Comparison of ENCODE assay signal across 8 cellular contexts in the genomic region with DNA sequence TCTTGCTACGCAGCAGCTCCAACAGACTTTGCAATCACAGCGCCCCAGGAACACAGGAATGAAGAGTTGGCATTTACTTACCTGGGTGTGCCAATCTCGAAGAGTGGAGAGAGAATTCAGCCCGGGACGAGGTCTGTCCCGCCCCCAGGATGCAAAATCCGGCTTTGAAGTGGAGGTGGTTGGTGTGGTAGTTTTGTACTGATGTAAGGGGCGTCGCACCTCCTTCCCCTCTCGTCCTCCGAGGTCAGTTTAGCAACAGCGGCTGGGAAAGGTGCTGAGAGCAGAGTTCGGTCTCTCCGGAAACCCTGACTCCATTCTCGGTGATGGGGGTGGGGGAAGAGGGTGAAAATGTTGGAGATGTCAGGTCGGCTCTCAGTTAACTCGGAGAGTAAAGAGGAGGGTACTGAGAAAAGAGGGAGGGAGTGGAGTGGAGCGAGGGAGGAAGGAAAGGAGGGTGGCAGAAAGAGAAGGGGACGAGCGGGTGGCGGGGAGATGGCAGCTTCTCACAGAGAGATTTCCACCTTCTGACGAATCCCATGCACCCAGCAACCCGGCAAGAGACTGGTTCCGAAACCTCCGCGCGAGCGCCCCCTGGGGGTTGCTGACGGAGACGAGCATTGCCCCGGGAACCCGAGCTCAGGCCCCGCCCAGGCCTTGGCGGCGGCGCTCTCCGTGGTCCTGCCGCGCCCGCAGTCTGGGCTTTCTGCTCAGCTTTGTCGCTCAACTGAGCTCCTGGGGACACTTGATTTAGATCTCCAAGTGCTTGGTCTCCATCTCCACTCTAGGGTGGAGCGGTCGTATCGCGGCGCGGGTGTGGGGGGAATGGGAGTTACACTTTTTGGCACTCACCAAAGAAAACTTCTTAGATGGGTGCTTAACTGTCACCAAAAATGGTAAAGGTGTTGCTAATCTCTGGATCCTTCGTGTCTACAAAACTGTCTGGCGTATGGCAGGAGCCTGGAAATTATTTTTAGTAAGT. TPM values are rescaled to one million over a fixed set of nuclear protein-coding genes. Genes with fewer than 3 reads are reported as not detected.
DNase-seq lines count a peak whose midpoint lies in the region; ATAC-seq and TF ChIP-seq lines count a peak whose summit lies in the region.

TSS of gene CPNE4 (minus strand) at position 529 of the 979 bp plus-strand sequence.

- no peak within 1 kb of the TSS for H3K27ac Mint-ChIP-seq in activated CD8-positive, alpha-beta T cell treated with anti-CD3 and anti-CD28 coated beads, Interleukin-2, amount 10 ng/mL, durations not matched to agents 7 days and 5 days
- peak within 1 kb of the TSS; percentile 49 for H3K27ac Mint-ChIP-seq in endodermal cell

- no peaks in the 10 kb centered on the region for H3K79me1 ChIP-seq in mesenchymal stem cell (replicated peaks; ENCODE audit: low read length, poor library complexity, severe bottlenecking)

- no peak within 1 kb of the TSS for H3K4me3 Mint-ChIP-seq in activated CD8-positive, alpha-beta T cell treated with anti-CD3 and anti-CD28 coated beads, Interleukin-2, amount 10 ng/mL, durations not matched to agents 7 days and 5 days
- H3K4me3 Mint-ChIP-seq in endodermal cell, result peak within 1 kb of the TSS; percentile 71

- H3K27ac ChIP-seq in endodermal cell (ENCODE audit: low read depth, low read length), result no peak within 1 kb of the TSS
- H3K27ac ChIP-seq in mesenchymal stem cell (ENCODE audit: low read length, poor library complexity, severe bottlenecking), result no peak within 1 kb of the TSS

- CTCF ChIA-PET in activated CD8-positive, alpha-beta T cell treated with anti-CD3 and anti-CD28 coated beads, Interleukin-2, amount 10 ng/mL, durations not matched to agents 7 days and 5 days (lab: Charles Lee), result interaction anchor here (0.7 to 2.1 kb wide), 7 partner anchors 24 to 993 kb away, joined by 3 to 5 read pairs (median 3); no protein-coding TSS in a partner anchor

- no peak within 1 kb of the TSS for H2AK5ac ChIP-seq in mesenchymal stem cell (ENCODE audit: low read length, severe bottlenecking)

- peaks cover 10% of the 10 kb centered on the region for H3K4me1 Mint-ChIP-seq in activated CD8-positive, alpha-beta T cell treated with anti-CD3 and anti-CD28 coated beads, Interleukin-2, amount 10 ng/mL, durations not matched to agents 7 days and 5 days (ENCODE audit: low read depth)
- H3K4me1 Mint-ChIP-seq in endodermal cell, result peaks cover 14% of the 10 kb centered on the region

- H3K27me3 ChIP-seq in BE2C (peaks cover 5% of the 10 kb centered on the region), endodermal cell (ENCODE audit: control insufficient read depth, insufficient read depth, low read length, poor library complexity, severe bottlenecking) (peaks cover 54% of the 10 kb centered on the region), mesenchymal stem cell (ENCODE audit: control insufficient read depth in 1 of 2, insufficient read depth in 1 of 2, low read length in 2 of 2) (peaks cover 41 to 65% of the 10 kb centered on the region in 2 experiments)

- POLR2A ChIA-PET in activated CD8-positive, alpha-beta T cell treated with anti-CD3 and anti-CD28 coated beads, Interleukin-2, amount 10 ng/mL, durations not matched to agents 7 days and 5 days (lab: Charles Lee), result no interaction called here

- H3K18ac ChIP-seq in mesenchymal stem cell (ENCODE audit: low read depth in 1 of 2, low read length in 2 of 2), result no peak within 1 kb of the TSS

- H3K9me3 Mint-ChIP-seq in activated CD8-positive, alpha-beta T cell treated with anti-CD3 and anti-CD28 coated beads, Interleukin-2, amount 10 ng/mL, durations not matched to agents 7 days and 5 days (ENCODE audit: insufficient read depth), result no peaks in the 10 kb centered on the region
- H3K9me3 Mint-ChIP-seq in endodermal cell, result no peaks in the 10 kb centered on the region

- no peak within 1 kb of the TSS for H2BK15ac ChIP-seq in mesenchymal stem cell (ENCODE audit: low read depth, poor library complexity, severe bottlenecking)

- no peak within 1 kb of the TSS for H4K91ac ChIP-seq in mesenchymal stem cell (ENCODE audit: low read length)

- peak within 1 kb of the TSS; percentile 79 for H3K4me3 ChIP-seq in BE2C (ENCODE audit: low read depth, low read length)
- H3K4me3 ChIP-seq in endodermal cell (ENCODE audit: low read length), result peak within 1 kb of the TSS; percentile 90
- H3K4me3 ChIP-seq in mesenchymal stem cell (ENCODE audit: insufficient read depth in 1 of 2, low read depth in 1 of 2, low read length in 2 of 2), result peak within 1 kb of the TSS in 1 of 2 experiments; percentile 86

- H3K14ac ChIP-seq in mesenchymal stem cell (ENCODE audit: low read length in 2 of 2), result no peak within 1 kb of the TSS

- no peak within 1 kb of the TSS for H2BK12ac ChIP-seq in mesenchymal stem cell (ENCODE audit: low read length in 2 of 2)

- 2 to 5% methylated on average over 12 to 49 of the region's 49 CpGs for WGBS in endodermal cell (ENCODE audit: insufficient coverage in 1 of 2, insufficient read length in 1 of 2), 2 experiments
- under 1% methylated on average over 43 of the region's 49 CpGs for WGBS in mesenchymal stem cell

- no peak within 1 kb of the TSS for H3K23ac ChIP-seq in mesenchymal stem cell (ENCODE audit: low read length in 2 of 2)

- no peak within 1 kb of the TSS for H2BK120ac ChIP-seq in mesenchymal stem cell (ENCODE audit: low read depth, low read length)

- H3K36me3 ChIP-seq in BE2C (no peaks in the 10 kb centered on the region), endodermal cell (ENCODE audit: control insufficient read depth, insufficient read depth, low read length) (no peaks in the 10 kb centered on the region), mesenchymal stem cell (ENCODE audit: control insufficient read depth in 1 of 2, insufficient read depth in 2 of 2, low read depth in 1 of 2, low read length in 2 of 2) (no peaks in the 10 kb centered on the region)

- no peak within 1 kb of the TSS for H2AFZ ChIP-seq in mesenchymal stem cell (ENCODE audit: low read depth, low read length)

- no peak within 1 kb of the TSS for H2BK5ac ChIP-seq in mesenchymal stem cell (ENCODE audit: low read depth, low read length, poor library complexity, severe bottlenecking)

- TF ChIP-seq CTCF in BE2C (IDR thresholded peaks at IDR 0.05; ENCODE audit: low read depth, low read length), result peak; percentile 85
- peak; percentile 96 for TF ChIP-seq CTCF in endodermal cell (conservative IDR thresholded peaks at IDR 0.05)

- no peak within 1 kb of the TSS for H3K4me2 ChIP-seq in mesenchymal stem cell (ENCODE audit: low read length, poor library complexity, severe bottlenecking)

- H3K36me3 Mint-ChIP-seq in activated CD8-positive, alpha-beta T cell treated with anti-CD3 and anti-CD28 coated beads, Interleukin-2, amount 10 ng/mL, durations not matched to agents 7 days and 5 days (ENCODE audit: low read depth), result peaks cover 3% of the 10 kb centered on the region
- H3K36me3 Mint-ChIP-seq in endodermal cell (ENCODE audit: low read depth), result no peaks in the 10 kb centered on the region

- peak; percentile 94 for DNase-seq in BE2C
- DNase-seq in HS-5 (ENCODE audit: low read depth), result peak; percentile 45
- DNase-seq in NCI-H774 (lab: John Stamatoyannopoulos, UW), result peak; percentile 81
- peak; percentile 79 for DNase-seq in activated CD8-positive, alpha-beta T cell treated with anti-CD3 and anti-CD28 coated beads, Interleukin-2, amount 10 ng/mL, durations not matched to agents 7 days and 5 days
- peak; percentile 99 for DNase-seq in endodermal cell
- DNase-seq in mesenchymal stem cell, result peak; percentile 51
- DNase-seq in stimulated activated CD8-positive, alpha-beta memory T cell treated with anti-CD3 and anti-CD28 coated beads, Interleukin-15, amount 100 ng/mL, for 1 hour (ENCODE audit: low read depth), result peak; percentile 2

- H3K4me1 ChIP-seq in BE2C (no peaks in the 10 kb centered on the region), endodermal cell (ENCODE audit: control insufficient read depth, insufficient read depth, low read length) (peaks cover 4% of the 10 kb centered on the region), mesenchymal stem cell (ENCODE audit: control insufficient read depth, insufficient read depth, low read depth, low read length) (peaks cover 10% of the 10 kb centered on the region)

- H3K9ac ChIP-seq in endodermal cell (ENCODE audit: extremely low read depth, low read length, poor library complexity, severe bottlenecking) (no peak within 1 kb of the TSS), mesenchymal stem cell (ENCODE audit: low read length) (peak within 1 kb of the TSS; percentile 30)

- H4K8ac ChIP-seq in mesenchymal stem cell (ENCODE audit: low read length), result no peak within 1 kb of the TSS

- peaks cover 30% of the 10 kb centered on the region for H3K27me3 Mint-ChIP-seq in activated CD8-positive, alpha-beta T cell treated with anti-CD3 and anti-CD28 coated beads, Interleukin-2, amount 10 ng/mL, durations not matched to agents 7 days and 5 days (ENCODE audit: low read depth)
- H3K27me3 Mint-ChIP-seq in endodermal cell (ENCODE audit: insufficient read depth), result peaks cover 77% of the 10 kb centered on the region

- H3K9me3 ChIP-seq in BE2C, result no peaks in the 10 kb centered on the region
- H3K9me3 ChIP-seq in endodermal cell (ENCODE audit: control insufficient read depth, low read length), result no peaks in the 10 kb centered on the region
- no peaks in the 10 kb centered on the region for H3K9me3 ChIP-seq in mesenchymal stem cell (ENCODE audit: control insufficient read depth, low read length)

- H3K4ac ChIP-seq in mesenchymal stem cell (ENCODE audit: low read depth in 1 of 2, low read length in 2 of 2), result no peak within 1 kb of the TSS

- ATAC-seq in GM19395 (IDR thresholded peaks at IDR 0.05; ENCODE audit: unreplicated experiment), result peak; percentile 85
- ATAC-seq in activated CD8-positive, alpha-beta T cell treated with anti-CD3 and anti-CD28 coated beads, Interleukin-2, amount 10 ng/mL, durations not matched to agents 7 days and 5 days, result peak; percentile 99

RNA-seq across cellular contexts. Expression of gene CPNE4, which starts in this region (rescaled TPM):
- 26.6 TPM for polyA plus RNA-seq in BE2C (2012; ENCODE audit: insufficient read depth, insufficient read length, low read depth)
- total RNA-seq in activated CD8-positive, alpha-beta T cell treated with anti-CD3 and anti-CD28 coated beads, Interleukin-2, amount 10 ng/mL, durations not matched to agents 7 days and 5 days, result not detected
- 1 to 10 TPM; 1.7 to 2.5 TPM for total RNA-seq in endodermal cell
- 4.2 TPM for polyA plus RNA-seq in endodermal cell (2013, experiment 1 of 2)
- polyA plus RNA-seq in endodermal cell (2013, experiment 2 of 2), result 3.2 TPM
- not detected for polyA plus RNA-seq in mesenchymal stem cell (2013, experiment 1 of 2)
- polyA plus RNA-seq in mesenchymal stem cell (2013, experiment 2 of 2), result 0.10 TPM

Comparison
In these comparisons a context has a peak if more than half of its experiments do, and no peak if none do; other contexts are left out.
1. Peak in DNase-seq and ATAC-seq in activated CD8-positive, alpha-beta T cell treated with anti-CD3 and anti-CD28 coated beads, Interleukin-2, amount 10 ng/mL, durations not matched to agents 7 days and 5 days; RNA of the gene not detected or under 1 TPM.
2. DNase-seq: peak in every context shown above with its lines; median percentile 99 in endodermal cell; 94 in BE2C; 81 in NCI-H774; 79 in activated CD8-positive, alpha-beta T cell treated with anti-CD3 and anti-CD28 coated beads, Interleukin-2, amount 10 ng/mL, durations not matched to agents 7 days and 5 days; 51 in mesenchymal stem cell; 45 in HS-5; 2 in stimulated activated CD8-positive, alpha-beta memory T cell treated with anti-CD3 and anti-CD28 coated beads, Interleukin-15, amount 100 ng/mL, for 1 hour.